ENCODE assay signal across 19 cellular contexts in genomic region chr15:91335702-91336101, GRCh38.
"Had no signal": no experiment of that assay in that cellular context is flagged by ENCODE, and none has a peak within 500 bp of the region (broad histone marks: within the 10 kb centered on the region; RNA-seq: fewer than 3 reads in every experiment).

No MANE protein-coding gene starts in this region.

- H3K36me3 Mint-ChIP-seq: T-cell had no signal

- H3K27ac Mint-ChIP-seq: T-helper 1 cell treated with Interleukin-12 subunit alpha and Interleukin-12 subunit beta and Interleukin-4 antibody, amounts not matched to agents 30 μg/mL and 1 μg/mL, for 36 hours had no signal

- ATAC-seq: T-cell had no signal

- H3K4me3 Mint-ChIP-seq: T-helper 1 cell treated with Interleukin-12 subunit alpha and Interleukin-12 subunit beta and Interleukin-4 antibody, amounts not matched to agents 30 μg/mL and 1 μg/mL, for 36 hours had no signal

- DNase-seq: KBM-7, MV-4-11, NCI-H1048, NCI-H1105, NCI-H1436, NCI-H1694 treated with DMSO at 0.1 percent for 48 hours, NCI-H2029, NCI-H2081 treated with DMSO at 0.1 percent for 48 hours, NCI-H2171, NCI-H226, NCI-H446, NCI-H510A, NCI-H524 treated with DMSO at 0.1 percent for 48 hours, NCI-H774, Right ventricle myocardium superior, RPMI8226, SW 1271, T-cell had no signal

- H3K9me3 Mint-ChIP-seq: T-cell; T-helper 1 cell treated with Interleukin-12 subunit alpha and Interleukin-12 subunit beta and Interleukin-4 antibody, amounts not matched to agents 30 μg/mL and 1 μg/mL, for 36 hours had no signal
